8 cellular contexts compared by ENCODE assay signal in genomic region chr5:139755892-139756671, GRCh38. TPM values are rescaled to one million over a fixed set of nuclear protein-coding genes. Genes with fewer than 3 reads are reported as not detected.
DNase-seq lines count a peak whose midpoint lies in the region; ATAC-seq and TF ChIP-seq lines count a peak whose summit lies in the region.

No MANE protein-coding gene starts in this region.

- no peak overlapping the region for H3K27ac Mint-ChIP-seq in Caco-2 (ENCODE audit: unreplicated experiment)
- peak overlapping the region in 4 of 10 donors; percentile 4 to 43 (median 34) for H3K27ac Mint-ChIP-seq in naive thymus-derived CD8-positive, alpha-beta T cell

- RAD21 ChIA-PET in HCT116 (lab: Charles Lee; ENCODE audit: low non-redundant PET in 1 of 2, low total read pairs in 2 of 2, uncharacterized antibody in 2 of 2, unreplicated experiment in 2 of 2) = no interaction called here

- no peaks in the 10 kb centered on the region for H3K36me3 ChIP-seq in Caco-2 (ENCODE audit: control insufficient read depth, insufficient read depth, low read length)
- H3K36me3 ChIP-seq in HCT116 (ENCODE audit: control insufficient read depth in 1 of 2, insufficient read depth in 2 of 2, low read length in 2 of 2) = no peaks in the 10 kb centered on the region

- H4K20me1 ChIP-seq in HCT116 (ENCODE audit: insufficient read depth) = no peaks in the 10 kb centered on the region

- DNase-seq in Caco-2 (peak; percentile 43 to 57), HCT116 (ENCODE audit: low read depth, low spot score) (no peak), astrocyte of the cerebellum (ENCODE audit: low read depth) (no peak), omental fat pad (ENCODE audit: low spot score) (no peak), HK-2 (ENCODE audit: unreplicated experiment) (no peak), NCI-H2196 (lab: John Stamatoyannopoulos, UW; ENCODE audit: unreplicated experiment) (no peak)
- DNase-seq in naive thymus-derived CD8-positive, alpha-beta T cell = peak in 3 of 10 donors; percentile 17 to 63 (median 18)

- H3K36me3 Mint-ChIP-seq in Caco-2 (ENCODE audit: insufficient read depth, unreplicated experiment) = no peaks in the 10 kb centered on the region
- H3K36me3 Mint-ChIP-seq in naive thymus-derived CD8-positive, alpha-beta T cell = peaks cover 0 to 2% (median 0%) of the 10 kb centered on the region in 3 donors

- peaks cover 4% of the 10 kb centered on the region for H3K27me3 Mint-ChIP-seq in Caco-2 (ENCODE audit: insufficient read depth, unreplicated experiment)
- H3K27me3 Mint-ChIP-seq in naive thymus-derived CD8-positive, alpha-beta T cell = peaks cover 13 to 42% (median 20%) of the 10 kb centered on the region in 5 donors

- CTCF ChIA-PET in Caco-2 (lab: Charles Lee) = interaction anchor here (0.5 to 1.5 kb wide), 4 partner anchors 8 to 104 kb away, joined by 3 to 10 read pairs (median 4); no protein-coding TSS in a partner anchor
- CTCF ChIA-PET in HCT116 (lab: Charles Lee) = interaction anchor here (1.5 kb wide), 1 partner anchor 9 kb away, joined by 7 read pairs; no protein-coding TSS in a partner anchor

- H3K9me2 ChIP-seq in HCT116 (ENCODE audit: insufficient read depth) = no peaks in the 10 kb centered on the region

- POLR2A ChIA-PET in Caco-2 (lab: Charles Lee) = no interaction called here
- POLR2A ChIA-PET in HCT116 (lab: Charles Lee) = interaction anchor here (0.7 kb wide), 1 partner anchor 46 kb away, joined by 3 read pairs; no protein-coding TSS in a partner anchor
- POLR2A ChIA-PET in naive thymus-derived CD8-positive, alpha-beta T cell (lab: Charles Lee) = interaction anchor here (0.8 kb wide), 1 partner anchor 10 kb away, joined by 5 read pairs; no protein-coding TSS in a partner anchor

- no peaks in the 10 kb centered on the region for H3K79me2 ChIP-seq in HCT116 (ENCODE audit: insufficient read depth, low read length)

- peak overlapping the region; percentile 95 for H3K4me2 ChIP-seq in HCT116 (ENCODE audit: low read length)

- H3K27ac ChIP-seq in HCT116 (ENCODE audit: low read depth, low read length) = no peak overlapping the region; the same call in 1 of the 2 replicates

- TF ChIP-seq CTCF in Caco-2 (IDR thresholded peaks at IDR 0.05; ENCODE audit: insufficient read depth in 1 of 2, low read depth in 1 of 2, low read length in 1 of 2, severe bottlenecking in 1 of 2, unreplicated experiment in 1 of 2) (no peak), HCT116 (IDR thresholded peaks at IDR 0.05 in 2 of 3, conservative IDR thresholded peaks at IDR 0.05 in 1 of 3; ENCODE audit: borderline replicate concordance in 1 of 3, insufficient read depth in 1 of 3, low read depth in 2 of 3, low read length in 2 of 3) (no peak), astrocyte of the cerebellum (IDR thresholded peaks at IDR 0.05; ENCODE audit: low read depth, low read length, missing control alignments) (no peak), omental fat pad (IDR thresholded peaks at IDR 0.05) (no peak)

- peak overlapping the region; percentile 36 for H3K4me3 ChIP-seq in Caco-2 (ENCODE audit: low read depth, low read length)
- peak overlapping the region; percentile 46 to 61 for H3K4me3 ChIP-seq in HCT116 (replicated peaks in 1 of 2; ENCODE audit: low read depth in 1 of 2, low read length in 2 of 2)
- peak overlapping the region; percentile 20 for H3K4me3 ChIP-seq in astrocyte of the cerebellum (ENCODE audit: low read depth, low read length)

- no TSS peak for BruUV-seq in Caco-2 (replicated peaks; lab: Mats Ljungman, UMichigan)
- no TSS peak for BruUV-seq in HCT116 (replicated peaks; lab: Mats Ljungman, UMichigan)

- no peak for TF ChIP-seq POLR2A in HCT116 (IDR thresholded peaks at IDR 0.05; ENCODE audit: borderline replicate concordance, extremely low read depth, insufficient read depth, insufficient read length)

- H3K9me3 ChIP-seq in Caco-2 (no peaks in the 10 kb centered on the region), HCT116 (ENCODE audit: control insufficient read depth in 1 of 2, insufficient read depth in 1 of 2, low read depth in 1 of 2, low read length in 2 of 2) (no peaks in the 10 kb centered on the region)

- TF ChIP-seq RAD21 in HCT116 (IDR thresholded peaks at IDR 0.05; ENCODE audit: low read depth) = no peak

- H2AFZ ChIP-seq in HCT116 (ENCODE audit: low read depth, low read length, poor library complexity, severe bottlenecking) = peak overlapping the region; percentile 71

- H3K9ac ChIP-seq in HCT116 (ENCODE audit: low read length) = peak overlapping the region; percentile 37

- H3K27me3 ChIP-seq in Caco-2 (replicated peaks; ENCODE audit: control insufficient read depth, insufficient read depth, low read length) = no peaks in the 10 kb centered on the region
- H3K27me3 ChIP-seq in HCT116 (ENCODE audit: insufficient read depth, low read length) = no peaks in the 10 kb centered on the region; the same call in 1 of the 2 replicates

- H3K4me1 ChIP-seq in Caco-2 (0 out of 2 replicates have a peak, but pooled peaks cover 9% of the 10 kb centered on the region), HCT116 (ENCODE audit: control insufficient read depth in 1 of 2, insufficient read depth in 2 of 2, low read length in 2 of 2) (peaks cover 13 to 45% of the 10 kb centered on the region in 2 experiments)

- H3K4me3 Mint-ChIP-seq in Caco-2 (ENCODE audit: unreplicated experiment) = peak overlapping the region; percentile 61
- H3K4me3 Mint-ChIP-seq in naive thymus-derived CD8-positive, alpha-beta T cell = peak overlapping the region in 9 of 10 donors; percentile 2 to 79 (median 70)

- in situ Hi-C loops in astrocyte of the cerebellum (cut with HindIII; ENCODE audit: low sequenced_read_pairs) = no loop called here

- H3K4me1 Mint-ChIP-seq in Caco-2 (ENCODE audit: low read depth, unreplicated experiment) = peaks cover 16% of the 10 kb centered on the region
- peaks cover 14 to 52% (median 30%) of the 10 kb centered on the region in 4 donors for H3K4me1 Mint-ChIP-seq in naive thymus-derived CD8-positive, alpha-beta T cell

- peak; percentile 64 for ATAC-seq in HCT116
- ATAC-seq in naive thymus-derived CD8-positive, alpha-beta T cell = peak; percentile 61 to 74
- no peak for ATAC-seq in omental fat pad (ENCODE audit: low FRiP score)
- no peak for ATAC-seq in GM21367 (IDR thresholded peaks at IDR 0.05; ENCODE audit: unreplicated experiment)

- intact Hi-C loops in Caco-2 (cut with micrococcal nuclease; ENCODE audit: unreplicated experiment) = no loop called here
- intact Hi-C loops in HCT116 (cut with micrococcal nuclease) = no loop called here

- no peaks in the 10 kb centered on the region for H3K9me3 Mint-ChIP-seq in Caco-2 (ENCODE audit: unreplicated experiment)
- H3K9me3 Mint-ChIP-seq in naive thymus-derived CD8-positive, alpha-beta T cell = peaks cover 0 to 3% (median 0%) of the 10 kb centered on the region in 9 donors

TF ChIP-seq in HCT116, 20 proteins besides CTCF, POLR2A, EP300 and RAD21:
- TF ChIP-seq ZBTB33 (IDR thresholded peaks at IDR 0.05; ENCODE audit: extremely low read depth, insufficient replicate concordance, low read length) (no peak), FOSL1 (IDR thresholded peaks at IDR 0.05; ENCODE audit: low read depth) (no peak), YY1 (IDR thresholded peaks at IDR 0.05; ENCODE audit: extremely low read depth, insufficient replicate concordance, low read depth, low read length) (peak; percentile 30), SP1 (IDR thresholded peaks at IDR 0.05; ENCODE audit: low read depth) (no peak), JUND (IDR thresholded peaks at IDR 0.05) (no peak), EZH2 (IDR thresholded peaks at IDR 0.05) (no peak), SIN3A (IDR thresholded peaks at IDR 0.05; ENCODE audit: low read depth) (no peak), CBX3 (IDR thresholded peaks at IDR 0.05; ENCODE audit: low read depth) (no peak), TCF7L2 (IDR thresholded peaks at IDR 0.05; ENCODE audit: borderline replicate concordance, extremely low read depth, insufficient read depth, insufficient read length) (peak; percentile 99), ELF1 (IDR thresholded peaks at IDR 0.05; ENCODE audit: borderline replicate concordance, low read depth) (no peak), EGR1 (IDR thresholded peaks at IDR 0.05; ENCODE audit: low read depth) (no peak), ZFX (IDR thresholded peaks at IDR 0.05) (no peak)

RNA-seq across cellular contexts. Expression of gene PSD2, which starts 39.5 kb away (rescaled TPM):
- total RNA-seq in Caco-2 (2022) (0.09 and 0.12 TPM in 2 replicates), HCT116 (2021; ENCODE audit: unreplicated experiment) (0.79 TPM), omental fat pad (under 1 TPM in 3 of 4 donors, not detected in 1; 0.12 to 0.46 (median 0.16) TPM)
- polyA plus RNA-seq in HCT116 (2012) = 0.25 and 0.29 TPM in 2 replicates
- under 1 TPM; 0.08 to 0.19 TPM for total RNA-seq in naive thymus-derived CD8-positive, alpha-beta T cell
- under 1 TPM in 1 of 3 donors, not detected in 2; 0.08 TPM for polyA plus RNA-seq in naive thymus-derived CD8-positive, alpha-beta T cell

Comparison
In these comparisons a context has a peak if more than half of its experiments do, and no peak if none do; other contexts are left out.
1. DNase-seq: peak in Caco-2 (2 of 2); none in HCT116 (single experiment), astrocyte of the cerebellum (single experiment), omental fat pad (single experiment), HK-2 (single experiment) and NCI-H2196 (single experiment).
2. ATAC-seq: peak in HCT116 (single experiment) and naive thymus-derived CD8-positive, alpha-beta T cell (2 of 2); none in omental fat pad (single experiment) and GM21367 (single experiment).
3. Peak in every context shown above with its lines, with median percentiles within 50 percentile points of each other: H3K4me3 ChIP-seq.